In the genomic region with DNA sequence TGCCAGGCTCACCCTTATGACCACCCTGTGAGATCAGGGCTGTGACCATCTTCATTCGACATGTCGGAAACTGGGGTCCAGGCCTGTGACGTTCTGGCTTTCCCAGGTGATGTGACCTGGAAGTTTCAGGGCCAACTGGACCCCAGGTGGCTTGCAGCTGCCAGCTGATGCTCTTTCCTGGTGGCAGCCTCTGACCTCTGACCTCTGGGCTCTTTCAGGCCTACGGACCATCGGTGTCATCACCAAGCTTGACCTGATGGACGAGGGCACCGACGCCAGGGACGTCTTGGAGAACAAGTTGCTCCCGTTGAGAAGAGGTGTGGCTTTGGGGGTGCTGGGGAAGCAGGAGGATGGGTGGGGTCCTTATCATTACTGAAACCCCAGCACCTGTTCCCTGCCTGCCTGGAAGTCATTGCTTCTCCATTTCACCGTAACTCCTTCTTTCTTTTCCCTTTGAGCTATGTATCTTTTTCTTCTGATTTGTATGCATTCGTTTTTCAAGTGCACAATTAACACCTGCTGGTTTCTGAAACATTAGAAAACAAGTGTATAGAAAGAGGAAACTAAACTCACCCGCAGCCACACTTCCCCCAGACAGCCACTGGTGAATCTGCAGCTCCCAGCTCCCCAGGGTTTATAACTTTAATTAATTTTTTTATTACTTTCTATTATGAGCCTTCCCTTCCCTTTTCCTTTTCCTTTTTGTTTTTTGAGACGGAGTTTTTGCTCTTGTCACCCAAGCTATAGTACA, we compare ENCODE assay signal across 18 cellular contexts. TPM values are rescaled to one million over a fixed set of nuclear protein-coding genes. Genes with fewer than 3 reads are reported as not detected.
DNase-seq lines count a peak whose midpoint lies in the region.
"Had no signal": no experiment of that assay in that cellular context is flagged by ENCODE, and none has a peak within 500 bp of the region (broad histone marks: within the 10 kb centered on the region; RNA-seq: fewer than 3 reads in every experiment).

No MANE protein-coding gene starts in this region.

- no peaks in the 10 kb centered on the region for H3K9me3 Mint-ChIP-seq in immature natural killer cell
- no peaks in the 10 kb centered on the region for H3K9me3 Mint-ChIP-seq in activated naive CD8-positive, alpha-beta T cell treated with anti-CD3 and anti-CD28 coated beads for 36 hours

- peaks cover 10 to 25% (median 13%) of the 10 kb centered on the region in 3 donors for H3K36me3 Mint-ChIP-seq in immature natural killer cell
- peaks cover 4% of the 10 kb centered on the region for H3K36me3 Mint-ChIP-seq in activated naive CD8-positive, alpha-beta T cell treated with anti-CD3 and anti-CD28 coated beads for 36 hours

- H3K4me1 Mint-ChIP-seq in immature natural killer cell: peaks cover 13 to 18% of the 10 kb centered on the region in 2 donors
- no peaks in the 10 kb centered on the region for H3K4me1 Mint-ChIP-seq in activated naive CD8-positive, alpha-beta T cell treated with anti-CD3 and anti-CD28 coated beads for 36 hours

- peak overlapping the region; percentile 62 to 95 (median 84) for H3K27ac Mint-ChIP-seq in immature natural killer cell
- H3K27ac Mint-ChIP-seq in activated naive CD8-positive, alpha-beta T cell treated with anti-CD3 and anti-CD28 coated beads for 36 hours: no peak overlapping the region

- peak overlapping the region in 4 of 5 donors; percentile 42 to 49 (median 47) for H3K4me3 Mint-ChIP-seq in immature natural killer cell
- H3K4me3 Mint-ChIP-seq in activated naive CD8-positive, alpha-beta T cell treated with anti-CD3 and anti-CD28 coated beads for 36 hours: no peak overlapping the region

- H3K27me3 Mint-ChIP-seq in immature natural killer cell (ENCODE audit: low read depth in 3 of 3): peaks cover 0 to 6% (median 3%) of the 10 kb centered on the region in 3 donors
- no peaks in the 10 kb centered on the region for H3K27me3 Mint-ChIP-seq in activated naive CD8-positive, alpha-beta T cell treated with anti-CD3 and anti-CD28 coated beads for 36 hours

- DNase-seq in CD1c-positive myeloid dendritic cell (ENCODE audit: extremely low spot score) (peak; percentile 25), GF-D8 (lab: John Stamatoyannopoulos, UW) (peak; percentile 3), NOMO-1 treated with dmso at 0.1 percent for 144 hours (lab: John Stamatoyannopoulos, UW; ENCODE audit: unreplicated experiment) (peak; percentile 51), immature natural killer cell (no peak), HuH-7.5 (ENCODE audit: low spot score) (no peak), DMS53 treated with DMSO at 0.1 percent for 48 hours (lab: John Stamatoyannopoulos, UW; ENCODE audit: unreplicated experiment) (no peak)
- no peak for DNase-seq in activated naive CD8-positive, alpha-beta T cell treated with anti-CD3 and anti-CD28 coated beads for 36 hours
- no peak for DNase-seq in activated naive CD4-positive, alpha-beta T cell treated with anti-CD3 and anti-CD28 coated beads, Interleukin-2, amount 50 U/mL, for 16 hours
- DNase-seq: activated CD4-positive, alpha-beta T cell treated with anti-CD3 and anti-CD28 coated beads, Interleukin-2, amount 50 U/mL, for 4 hours; activated effector memory CD4-positive, alpha-beta T cell treated with anti-CD3 and anti-CD28 coated beads, Interleukin-2, amount 50 U/mL, for 16 hours; C1 segment of cervical spinal cord; erythroblast; glutamatergic neuron; midbrain; NCI-H2029; NCI-H69; ovary; T-helper 9 cell had no signal

RNA-seq across cellular contexts. Expression of gene TMED1, which starts 58.9 kb away (rescaled TPM):
- polyA plus RNA-seq in immature natural killer cell: 100 to 1,000 TPM in 1 of 3 donors, 10 to 100 TPM in 2; 60.1 to 103 (median 88.5) TPM
- total RNA-seq in activated naive CD8-positive, alpha-beta T cell treated with anti-CD3 and anti-CD28 coated beads for 36 hours: 10 to 100 TPM; 14.3 to 14.8 TPM

RNA-seq across cellular contexts. Expression of gene DNM2, which starts 59.2 kb away (rescaled TPM):
- polyA plus RNA-seq in immature natural killer cell: 100 to 1,000 TPM in 1 of 3 donors, 10 to 100 TPM in 2; 62.9 to 170 (median 92.7) TPM
- total RNA-seq in activated naive CD8-positive, alpha-beta T cell treated with anti-CD3 and anti-CD28 coated beads for 36 hours: 100 to 1,000 TPM; 127 to 133 TPM

Comparison
In these comparisons a context has a peak if more than half of its experiments do, and no peak if none do; other contexts are left out.
1. DNase-seq: peak in CD1c-positive myeloid dendritic cell (single experiment), GF-D8 (single experiment) and NOMO-1 treated with dmso at 0.1 percent for 144 hours (single experiment); none in immature natural killer cell (0 of 3), HuH-7.5 (single experiment), activated naive CD8-positive, alpha-beta T cell treated with anti-CD3 and anti-CD28 coated beads for 36 hours (single experiment), DMS53 treated with DMSO at 0.1 percent for 48 hours (single experiment) and activated naive CD4-positive, alpha-beta T cell treated with anti-CD3 and anti-CD28 coated beads, Interleukin-2, amount 50 U/mL, for 16 hours (single experiment).